ENCODE assay signal across 9 cellular contexts in the genomic region with DNA sequence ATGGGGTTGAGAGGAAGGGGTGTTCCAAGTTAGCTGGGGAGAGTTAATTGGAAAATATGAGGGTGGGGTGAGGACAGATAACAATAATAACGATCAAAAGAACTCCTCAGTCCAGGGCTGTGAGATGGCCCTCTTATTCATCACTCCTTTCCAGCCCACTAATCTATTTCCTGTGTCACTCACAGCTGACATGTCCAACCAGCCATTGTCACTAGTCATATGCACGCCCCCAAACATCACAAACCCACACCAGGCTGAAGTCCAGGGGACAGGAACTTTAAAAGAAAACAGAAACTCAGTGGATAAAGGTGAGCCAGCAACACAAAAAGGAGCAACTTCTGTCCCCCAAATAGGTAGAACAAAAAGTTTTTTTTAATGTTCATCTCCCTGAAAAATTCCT. TPM values are rescaled to one million over a fixed set of nuclear protein-coding genes. Genes with fewer than 3 reads are reported as not detected.
DNase-seq lines count a peak whose midpoint lies in the region; ATAC-seq and TF ChIP-seq lines count a peak whose summit lies in the region.
"Had no signal": no experiment of that assay in that cellular context is flagged by ENCODE, and none has a peak within 500 bp of the region (broad histone marks: within the 10 kb centered on the region; RNA-seq: fewer than 3 reads in every experiment).

No MANE protein-coding gene starts in this region.

- H3K4me1 ChIP-seq in hepatocyte (ENCODE audit: insufficient read depth) (peaks cover 6% of the 10 kb centered on the region), stomach (peaks cover 14 to 29% (median 23%) of the 10 kb centered on the region in 4 donors)

- no peaks in the 10 kb centered on the region for H4K20me1 ChIP-seq in hepatocyte (ENCODE audit: insufficient read depth, poor library complexity, severe bottlenecking)

- no peak for TF ChIP-seq CTCF in VCaP (conservative IDR thresholded peaks at IDR 0.05)
- TF ChIP-seq CTCF in hepatocyte (IDR thresholded peaks at IDR 0.05; ENCODE audit: poor library complexity): no peak
- TF ChIP-seq CTCF in stomach (IDR thresholded peaks at IDR 0.05): no peak

- DNase-seq in NOMO-1 treated with DMSO at 0.1 percent for 48 hours (lab: John Stamatoyannopoulos, UW; ENCODE audit: unreplicated experiment): peak; percentile 19
- no peak for DNase-seq in NOMO-1 (lab: John Stamatoyannopoulos, UW; ENCODE audit: unreplicated experiment in 2 of 2)
- no peak for DNase-seq in hepatocyte (ENCODE audit: low spot score)
- no peak for DNase-seq in stomach
- DNase-seq in T1000 (lab: John Stamatoyannopoulos, UW): no peak
- no peak for DNase-seq in epidermal melanocyte (ENCODE audit: insufficient read length, low spot score)

- TF ChIP-seq EP300 in stomach (IDR thresholded peaks at IDR 0.05): no peak

- H3K9me3 ChIP-seq in hepatocyte (ENCODE audit: low read depth) (no peaks in the 10 kb centered on the region), stomach (no peaks in the 10 kb centered on the region)

- WGBS in hepatocyte (ENCODE audit: low lambda C conversion rate, missing lambda C conversion rate): 57% methylated on average over 2 of the region's 2 CpGs
- 11 to 20% (median 13%) methylated on average over 2 of the region's 2 CpGs for WGBS in stomach, 5 donors

- peaks cover 4% of the 10 kb centered on the region for H3K79me2 ChIP-seq in hepatocyte

- intact Hi-C loops in stomach (cut with DNase I; ENCODE audit: low total_unique reads): no loop called here

- no peak for TF ChIP-seq POLR2A in stomach (IDR thresholded peaks at IDR 0.05)

- peak overlapping the region; percentile 50; the same call in 1 of the 2 replicates for H3K27ac ChIP-seq in VCaP
- H3K27ac ChIP-seq in hepatocyte: no peak overlapping the region
- peak overlapping the region in 2 of 5 donors; percentile 82 to 86 for H3K27ac ChIP-seq in stomach
- H3K27ac ChIP-seq: 22Rv1 had no signal

- ATAC-seq in GM19452 (IDR thresholded peaks at IDR 0.05; ENCODE audit: unreplicated experiment): no peak

- H3K4me3 ChIP-seq in hepatocyte (peak overlapping the region; percentile 27), stomach (peak overlapping the region; percentile 77 to 96 (median 88))

- H3K27me3 ChIP-seq in hepatocyte (no peaks in the 10 kb centered on the region), stomach (no peaks in the 10 kb centered on the region)

- H2AFZ ChIP-seq in hepatocyte: no peak overlapping the region

- H3K9me2 ChIP-seq in hepatocyte (replicated peaks; ENCODE audit: insufficient read depth): no peaks in the 10 kb centered on the region

- peak overlapping the region; percentile 81 for H3K4me2 ChIP-seq in hepatocyte

- no peaks in the 10 kb centered on the region for H3K36me3 ChIP-seq in hepatocyte (replicated peaks; ENCODE audit: insufficient read depth, low read depth)
- peaks cover 33 to 40% (median 39%) of the 10 kb centered on the region in 4 donors for H3K36me3 ChIP-seq in stomach

RNA-seq across cellular contexts. Expression of gene CALCOCO1, which starts 0.9 kb away (rescaled TPM):
- total RNA-seq in hepatocyte (63.5 and 71.3 TPM in 2 replicates), stomach (100 to 1,000 TPM; 135 to 441 (median 164) TPM)
- polyA plus RNA-seq in hepatocyte (74.4 and 83.1 TPM in 2 replicates), stomach (100 to 1,000 TPM in 1 of 3 donors, 10 to 100 TPM in 2; 60.3 to 102 (median 73.2) TPM)

RNA-seq across cellular contexts. Expression of gene CISTR, which starts 25.4 kb away (rescaled TPM):
- total RNA-seq in hepatocyte: not detected in 2 replicates
- polyA plus RNA-seq in hepatocyte: not detected in 2 replicates
- total RNA-seq in stomach: not detected
- not detected for polyA plus RNA-seq in stomach

RNA-seq across cellular contexts. Expression of gene ATP5MC2, which starts 50.5 kb away (rescaled TPM):
- total RNA-seq in hepatocyte (252 and 329 TPM in 2 replicates), stomach (100 to 1,000 TPM in 3 of 5 donors, 10 to 100 TPM in 2; 75.0 to 255 (median 241) TPM)
- polyA plus RNA-seq in hepatocyte (301 and 306 TPM in 2 replicates), stomach (100 to 1,000 TPM; 517 to 864 (median 543) TPM)
